In genomic region chr2:95056461-95057459, GRCh38 we compare ENCODE assay signal across 18 cellular contexts. TPM values are rescaled to one million over a fixed set of nuclear protein-coding genes. Genes with fewer than 3 reads are reported as not detected.
DNase-seq lines count a peak whose midpoint lies in the region; ATAC-seq and TF ChIP-seq lines count a peak whose summit lies in the region.
"Had no signal": no experiment of that assay in that cellular context is flagged by ENCODE, and none has a peak within 500 bp of the region (broad histone marks: within the 10 kb centered on the region; RNA-seq: fewer than 3 reads in every experiment).

No MANE protein-coding gene starts in this region.

- H3K4me3 ChIP-seq in tibial nerve: peak overlapping the region in 1 of 4 donors; percentile 3
- H3K4me3 ChIP-seq: GM12878, smooth muscle cell had no signal

- peaks cover 22% of the 10 kb centered on the region for H3K36me3 Mint-ChIP-seq in activated naive CD8-positive, alpha-beta T cell treated with anti-CD3 and anti-CD28 coated beads, Interleukin-2, amount 10 ng/mL, durations not matched to agents 7 days and 5 days
- peaks cover 2% of the 10 kb centered on the region for H3K36me3 Mint-ChIP-seq in activated naive CD8-positive, alpha-beta T cell treated with anti-CD3 and anti-CD28 coated beads, Interleukin-2, amount 50 U/mL, for 24 hours (ENCODE audit: low read depth)
- H3K36me3 Mint-ChIP-seq in stimulated activated effector memory CD8-positive, alpha-beta T cell treated with anti-CD3 and anti-CD28 coated beads, Interleukin-12 subunit alpha, Interleukin-12 subunit beta, amount 100 ng/mL, for 72 hours: no peaks in the 10 kb centered on the region

- peak overlapping the region; percentile 24 for H3K27ac Mint-ChIP-seq in activated naive CD8-positive, alpha-beta T cell treated with anti-CD3 and anti-CD28 coated beads, Interleukin-2, amount 10 ng/mL, durations not matched to agents 7 days and 5 days
- H3K27ac Mint-ChIP-seq in activated naive CD8-positive, alpha-beta T cell treated with anti-CD3 and anti-CD28 coated beads, Interleukin-2, amount 50 U/mL, for 24 hours: no peak overlapping the region
- no peak overlapping the region for H3K27ac Mint-ChIP-seq in stimulated activated effector memory CD8-positive, alpha-beta T cell treated with anti-CD3 and anti-CD28 coated beads, Interleukin-12 subunit alpha, Interleukin-12 subunit beta, amount 100 ng/mL, for 72 hours

- POLR2A ChIA-PET in activated naive CD8-positive, alpha-beta T cell treated with anti-CD3 and anti-CD28 coated beads, Interleukin-2, amount 10 ng/mL, durations not matched to agents 7 days and 5 days (lab: Charles Lee): interaction anchor here (0.8 to 9.3 kb wide), 5 partner anchors 13 to 346 kb away, joined by 3 to 124 read pairs (median 5); partner anchors contain the start of gene MAL

- H3K4me1 Mint-ChIP-seq in activated naive CD8-positive, alpha-beta T cell treated with anti-CD3 and anti-CD28 coated beads, Interleukin-2, amount 10 ng/mL, durations not matched to agents 7 days and 5 days: peaks cover 43% of the 10 kb centered on the region
- peaks cover 49% of the 10 kb centered on the region for H3K4me1 Mint-ChIP-seq in activated naive CD8-positive, alpha-beta T cell treated with anti-CD3 and anti-CD28 coated beads, Interleukin-2, amount 50 U/mL, for 24 hours
- no peaks in the 10 kb centered on the region for H3K4me1 Mint-ChIP-seq in stimulated activated effector memory CD8-positive, alpha-beta T cell treated with anti-CD3 and anti-CD28 coated beads, Interleukin-12 subunit alpha, Interleukin-12 subunit beta, amount 100 ng/mL, for 72 hours

- H3K4me1 ChIP-seq in tibial nerve: peaks cover 0 to 56% (median 26%) of the 10 kb centered on the region in 4 donors

- H3K27me3 ChIP-seq in tibial nerve: no peaks in the 10 kb centered on the region

- peak; percentile 22 for DNase-seq in activated naive CD8-positive, alpha-beta T cell treated with anti-CD3 and anti-CD28 coated beads, Interleukin-2, amount 10 ng/mL, durations not matched to agents 7 days and 5 days
- no peak for DNase-seq in activated naive CD8-positive, alpha-beta T cell treated with anti-CD3 and anti-CD28 coated beads, Interleukin-2, amount 50 U/mL, for 24 hours
- DNase-seq in astrocyte of the hippocampus (ENCODE audit: low read depth, low spot score) (peak; percentile 55), myocyte (ENCODE audit: low read depth) (peak; percentile 52), tibial nerve (ENCODE audit: low spot score in 2 of 2) (no peak), NCI-H1930 (lab: John Stamatoyannopoulos, UW) (no peak), T1000 (lab: John Stamatoyannopoulos, UW) (no peak)
- no peak for DNase-seq in stimulated activated effector memory CD8-positive, alpha-beta T cell treated with anti-CD3 and anti-CD28 coated beads, Interleukin-12 subunit alpha, Interleukin-12 subunit beta, amount 100 ng/mL, for 72 hours (ENCODE audit: low spot score in 2 of 2)
- DNase-seq: DMS153, NCI-H510A treated with DMSO at 0.1 percent for 48 hours had no signal

- H3K36me3 ChIP-seq in tibial nerve: peaks cover 0 to 18% (median 0%) of the 10 kb centered on the region in 3 donors

- TF ChIP-seq CTCF in tibial nerve (IDR thresholded peaks at IDR 0.05): no peak

- H3K9me3 Mint-ChIP-seq in activated naive CD8-positive, alpha-beta T cell treated with anti-CD3 and anti-CD28 coated beads, Interleukin-2, amount 10 ng/mL, durations not matched to agents 7 days and 5 days: no peaks in the 10 kb centered on the region
- no peaks in the 10 kb centered on the region for H3K9me3 Mint-ChIP-seq in activated naive CD8-positive, alpha-beta T cell treated with anti-CD3 and anti-CD28 coated beads, Interleukin-2, amount 50 U/mL, for 24 hours
- no peaks in the 10 kb centered on the region for H3K9me3 Mint-ChIP-seq in stimulated activated effector memory CD8-positive, alpha-beta T cell treated with anti-CD3 and anti-CD28 coated beads, Interleukin-12 subunit alpha, Interleukin-12 subunit beta, amount 100 ng/mL, for 72 hours
- H3K9me3 Mint-ChIP-seq: activated T-helper 2 cell treated with anti-CD3 and anti-CD28 coated beads, Interferon-gamma antibody, Interleukin-2, Interleukin-4, amounts not matched to agents 10 μg/mL and 5 μg/mL and 100 μg/mL, durations not matched to agents 14 hours and 24 hours and 36 hours had no signal

- no peaks in the 10 kb centered on the region for H3K27me3 Mint-ChIP-seq in activated naive CD8-positive, alpha-beta T cell treated with anti-CD3 and anti-CD28 coated beads, Interleukin-2, amount 10 ng/mL, durations not matched to agents 7 days and 5 days
- H3K27me3 Mint-ChIP-seq in activated naive CD8-positive, alpha-beta T cell treated with anti-CD3 and anti-CD28 coated beads, Interleukin-2, amount 50 U/mL, for 24 hours: no peaks in the 10 kb centered on the region

- TF ChIP-seq POLR2A in tibial nerve (IDR thresholded peaks at IDR 0.05): peak in 1 of 2 donors; percentile 20

- no peak for ATAC-seq in activated naive CD8-positive, alpha-beta T cell treated with anti-CD3 and anti-CD28 coated beads, Interleukin-2, amount 10 ng/mL, durations not matched to agents 7 days and 5 days (ENCODE audit: low read depth)
- no peak for ATAC-seq in activated naive CD8-positive, alpha-beta T cell treated with anti-CD3 and anti-CD28 coated beads, Interleukin-2, amount 50 U/mL, for 24 hours
- ATAC-seq in stimulated activated effector memory CD8-positive, alpha-beta T cell treated with anti-CD3 and anti-CD28 coated beads, Interleukin-12 subunit alpha, Interleukin-12 subunit beta, amount 100 ng/mL, for 72 hours: no peak
- ATAC-seq: Right ventricle myocardium inferior had no signal

- peak in 1 of 2 donors; percentile 85 for TF ChIP-seq EP300 in tibial nerve (IDR thresholded peaks at IDR 0.05)

- no peaks in the 10 kb centered on the region for H3K9me3 ChIP-seq in tibial nerve

- H3K4me3 Mint-ChIP-seq in activated naive CD8-positive, alpha-beta T cell treated with anti-CD3 and anti-CD28 coated beads, Interleukin-2, amount 10 ng/mL, durations not matched to agents 7 days and 5 days: no peak overlapping the region
- H3K4me3 Mint-ChIP-seq in activated naive CD8-positive, alpha-beta T cell treated with anti-CD3 and anti-CD28 coated beads, Interleukin-2, amount 50 U/mL, for 24 hours: no peak overlapping the region
- H3K4me3 Mint-ChIP-seq in stimulated activated effector memory CD8-positive, alpha-beta T cell treated with anti-CD3 and anti-CD28 coated beads, Interleukin-12 subunit alpha, Interleukin-12 subunit beta, amount 100 ng/mL, for 72 hours: no peak overlapping the region

- peak overlapping the region; percentile 69 to 94 (median 80) for H3K27ac ChIP-seq in tibial nerve

- 55 to 57% methylated on average over 14 to 15 of the region's 15 CpGs for WGBS in tibial nerve, 2 donors

RNA-seq across cellular contexts. Expression of gene MAL, which starts 31.3 kb away (rescaled TPM):
- total RNA-seq in activated naive CD8-positive, alpha-beta T cell treated with anti-CD3 and anti-CD28 coated beads, Interleukin-2, amount 10 ng/mL, durations not matched to agents 7 days and 5 days: 100 to 1,000 TPM; 174 to 184 TPM
- total RNA-seq in myocyte (1.6 and 2.2 TPM in 2 replicates), tibial nerve (100 to 1,000 TPM in 2 of 4 donors, 10 to 100 TPM in 2; 60.0 to 200 (median 121) TPM)
- polyA plus RNA-seq in myocyte (2012): 2.5 TPM
- total RNA-seq: fibroblast of lung, H1, HT-29, smooth muscle cell had no signal
- polyA plus RNA-seq: AG04450, fibroblast of lung, H1, smooth muscle cell had no signal

Comparison
In these comparisons a context has a peak if more than half of its experiments do, and no peak if none do; other contexts are left out.
1. DNase-seq: peak in activated naive CD8-positive, alpha-beta T cell treated with anti-CD3 and anti-CD28 coated beads, Interleukin-2, amount 10 ng/mL, durations not matched to agents 7 days and 5 days (single experiment), astrocyte of the hippocampus (single experiment) and myocyte (single experiment); none in activated naive CD8-positive, alpha-beta T cell treated with anti-CD3 and anti-CD28 coated beads, Interleukin-2, amount 50 U/mL, for 24 hours (single experiment), tibial nerve (0 of 2), NCI-H1930 (0 of 2), T1000 (single experiment) and stimulated activated effector memory CD8-positive, alpha-beta T cell treated with anti-CD3 and anti-CD28 coated beads, Interleukin-12 subunit alpha, Interleukin-12 subunit beta, amount 100 ng/mL, for 72 hours (0 of 2).
2. RNA of gene MAL, which starts 31.3 kb away (total RNA-seq): 174 to 184 TPM in activated naive CD8-positive, alpha-beta T cell treated with anti-CD3 and anti-CD28 coated beads, Interleukin-2, amount 10 ng/mL, durations not matched to agents 7 days and 5 days and 60.0 to 200 TPM in tibial nerve; 1.6 to 2.2 TPM in myocyte; every median in the first group is over 10 times any median in the second.